In the genomic region with DNA sequence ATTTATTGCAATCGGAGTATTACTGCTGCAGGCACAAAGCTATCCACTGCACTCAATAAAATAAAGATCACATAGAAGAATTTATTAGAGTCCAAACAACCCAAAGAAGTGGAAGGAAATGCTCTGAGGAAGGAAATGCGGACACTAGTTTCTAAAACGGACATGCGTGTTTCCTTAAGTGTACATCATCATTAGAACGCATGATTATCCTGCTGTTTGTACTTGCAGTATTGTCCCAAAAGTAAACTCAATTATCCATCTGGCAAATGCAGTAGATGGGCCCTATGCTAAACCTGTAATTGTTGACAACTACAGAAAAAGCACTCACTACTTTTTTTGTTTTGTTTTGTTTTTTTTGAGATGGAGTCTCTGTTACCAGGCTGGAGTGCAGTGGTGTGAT, we compare ENCODE assay signal across 25 cellular contexts.
"Had no signal": no experiment of that assay in that cellular context is flagged by ENCODE, and none has a peak within 500 bp of the region (broad histone marks: within the 10 kb centered on the region; RNA-seq: fewer than 3 reads in every experiment).

No MANE protein-coding gene starts in this region.

- H3K36me3 ChIP-seq: colonic mucosa, gastrocnemius medialis, lower lobe of right lung had no signal

- ATAC-seq: effector memory CD8-positive, alpha-beta T cell; esophagus mucosa; gastrocnemius medialis; left cardiac atrium; left lung; left ventricle myocardium superior; lower lobe of right lung; mucosa of descending colon had no signal

- H3K4me1 ChIP-seq: colonic mucosa, esophagus squamous epithelium, gastrocnemius medialis, heart right ventricle, left lung, lower lobe of right lung had no signal

- FAIRE-seq: endometrium, islet of Langerhans, keratinocyte had no signal

- H3K4me3 ChIP-seq: colonic mucosa, esophagus squamous epithelium, gastrocnemius medialis, heart right ventricle, left lung, lower lobe of right lung, mucosa of descending colon had no signal

- H3K27me3 ChIP-seq: colonic mucosa, esophagus squamous epithelium, gastrocnemius medialis, heart right ventricle, left lung had no signal

- DNase-seq: colonic mucosa; cortex of kidney; effector CD8-positive, alpha-beta T cell; effector memory CD8-positive, alpha-beta T cell; endodermal cell; erythroblast; esophagus squamous epithelium; foreskin fibroblast; foreskin melanocyte; gastrocnemius medialis; glutamatergic neuron; head of caudate nucleus; heart right ventricle; hippocampal formation; left cardiac atrium; left lung; left ventricle myocardium superior; lower lobe of right lung; mesenchymal stem cell; mucosa of descending colon had no signal

- H3K27ac ChIP-seq: colonic mucosa, epithelial cell of prostate, esophagus squamous epithelium, gastrocnemius medialis, heart right ventricle, left lung, lower lobe of right lung had no signal

- H3K9me3 ChIP-seq: colonic mucosa, esophagus squamous epithelium, gastrocnemius medialis, heart right ventricle, left lung, lower lobe of right lung, mucosa of descending colon had no signal
